Comparison of ENCODE assay signal across 11 cellular contexts in genomic region chr3:29385056-29385455, GRCh38.
DNase-seq lines count a peak whose midpoint lies in the region; ATAC-seq and TF ChIP-seq lines count a peak whose summit lies in the region.
"Had no signal": no experiment of that assay in that cellular context is flagged by ENCODE, and none has a peak within 500 bp of the region (broad histone marks: within the 10 kb centered on the region; RNA-seq: fewer than 3 reads in every experiment).

No MANE protein-coding gene starts in this region.

- intact Hi-C loops in mucosa of descending colon (cut with DNase I, micrococcal nuclease): no loop called here

- H3K9me3 ChIP-seq in OCI-LY1 (ENCODE audit: low read length) (no peaks in the 10 kb centered on the region; the same call in 1 of the 2 replicates), osteoblast (ENCODE audit: low read depth, low read length) (no peaks in the 10 kb centered on the region), mucosa of descending colon (no peaks in the 10 kb centered on the region)

- no peak for TF ChIP-seq CTCF in OCI-LY1 (IDR thresholded peaks at IDR 0.05; ENCODE audit: low read length)
- no peak for TF ChIP-seq CTCF in osteoblast (IDR thresholded peaks at IDR 0.05; ENCODE audit: extremely low read depth, low read depth, low read length)
- TF ChIP-seq CTCF in mucosa of descending colon (IDR thresholded peaks at IDR 0.05): no peak

- no peak overlapping the region for H3K4me2 ChIP-seq in OCI-LY1 (ENCODE audit: low read length)
- peak overlapping the region; percentile 84 for H3K4me2 ChIP-seq in osteoblast (ENCODE audit: insufficient read depth, low read length)

- H3K36me3 ChIP-seq in OCI-LY1 (ENCODE audit: insufficient read depth, low read length): peaks cover 26% of the 10 kb centered on the region; the same call in 1 of the 2 replicates
- H3K36me3 ChIP-seq in osteoblast (ENCODE audit: insufficient read depth, low read length): peaks cover 6% of the 10 kb centered on the region
- no peaks in the 10 kb centered on the region for H3K36me3 ChIP-seq in mucosa of descending colon (ENCODE audit: low read depth)
- H3K36me3 ChIP-seq: cardiac muscle cell had no signal

- H3K4me3 ChIP-seq in OCI-LY1 (ENCODE audit: low read depth, low read length, poor library complexity, severe bottlenecking): no peak overlapping the region
- peak overlapping the region; percentile 45 for H3K4me3 ChIP-seq in osteoblast (ENCODE audit: insufficient read depth, low read length)
- H3K4me3 ChIP-seq in mucosa of descending colon: no peak overlapping the region
- H3K4me3 ChIP-seq: cardiac muscle cell, skin epidermis had no signal

- H3K27ac ChIP-seq in OCI-LY1 (ENCODE audit: low read depth, low read length, poor library complexity, severe bottlenecking): peak overlapping the region; percentile 20
- H3K27ac ChIP-seq in osteoblast (ENCODE audit: low read depth, low read length): peak overlapping the region; percentile 97
- H3K27ac ChIP-seq: cardiac muscle cell had no signal

- H4K20me1 ChIP-seq in OCI-LY1 (ENCODE audit: insufficient read depth, low read length) (no peaks in the 10 kb centered on the region), osteoblast (ENCODE audit: insufficient read depth, low read length) (peaks cover 9% of the 10 kb centered on the region)

- DNase-seq in AG20443 (ENCODE audit: low spot score) (peak; percentile 24), fibroblast of the conjunctiva (ENCODE audit: low read depth) (peak; percentile 12), osteoblast (ENCODE audit: insufficient read length, low spot score, missing footprints) (peak; percentile 61), HUDEP-2 (lab: John Stamatoyannopoulos, UW; ENCODE audit: unreplicated experiment in 76 of 76) (no peak), mucosa of descending colon (no peak)
- no peak for DNase-seq in activated CD4-positive, CD25-positive, alpha-beta regulatory T cell (lab: John Stamatoyannopoulos, UW)
- DNase-seq: PC-3 had no signal

- no peaks in the 10 kb centered on the region for H3K27me3 ChIP-seq in OCI-LY1 (ENCODE audit: insufficient read depth, low read length)
- no peaks in the 10 kb centered on the region for H3K27me3 ChIP-seq in osteoblast (ENCODE audit: insufficient read depth, low read length)
- H3K27me3 ChIP-seq: cardiac muscle cell had no signal

- H2AFZ ChIP-seq in OCI-LY1 (ENCODE audit: low read length) (no peak overlapping the region), osteoblast (ENCODE audit: low read length) (no peak overlapping the region)

- H3K4me1 ChIP-seq in OCI-LY1 (ENCODE audit: insufficient read depth, low read length, severe bottlenecking) (peaks cover 71% of the 10 kb centered on the region), osteoblast (ENCODE audit: insufficient read depth, low read length) (peaks cover 42% of the 10 kb centered on the region), mucosa of descending colon (ENCODE audit: low read depth) (no peaks in the 10 kb centered on the region)

- ATAC-seq in mucosa of descending colon (no peak), HG03354 (IDR thresholded peaks at IDR 0.05; ENCODE audit: poor library complexity, severe bottlenecking, unreplicated experiment) (no peak)
- ATAC-seq: PC-3 had no signal

- no peak overlapping the region for H3K9ac ChIP-seq in OCI-LY1 (ENCODE audit: low read length)

- H3K79me2 ChIP-seq in OCI-LY1 (ENCODE audit: insufficient read depth, low read length): no peaks in the 10 kb centered on the region
- H3K79me2 ChIP-seq in osteoblast (ENCODE audit: insufficient read depth, low read length): peaks cover 35% of the 10 kb centered on the region

- no peaks in the 10 kb centered on the region for H3K9me2 ChIP-seq in OCI-LY1 (ENCODE audit: low read depth, low read length)

- no peaks in the 10 kb centered on the region for H3F3A ChIP-seq in OCI-LY1 (ENCODE audit: insufficient read depth, low read length)

Comparison
In these comparisons a context has a peak if more than half of its experiments do, and no peak if none do; other contexts are left out.
1. DNase-seq: peak in AG20443 (single experiment), fibroblast of the conjunctiva (single experiment) and osteoblast (single experiment); none in activated CD4-positive, CD25-positive, alpha-beta regulatory T cell (0 of 4), HUDEP-2 (0 of 76) and mucosa of descending colon (0 of 3).